8 cellular contexts compared by ENCODE assay signal in genomic region chr2:87452861-87453260, GRCh38.
A peak's percentile ranks its signal among the peaks of the same experiment; 100 is the strongest.
DNase-seq lines count a peak whose midpoint lies in the region; ATAC-seq, FAIRE-seq and TF ChIP-seq lines count a peak whose summit lies in the region.
"Not testable (repeated sequence)": the region's sequence is repeated elsewhere in the genome, so short reads cannot be mapped to it uniquely, and the experiment has no call there.

No MANE protein-coding gene starts in this region.

- H3K4me3 Mint-ChIP-seq in activated naive CD8-positive, alpha-beta T cell: not testable (repeated sequence)
- peak overlapping the region; percentile 41 for H3K4me3 Mint-ChIP-seq in chondrocyte (ENCODE audit: unreplicated experiment)

- not testable (repeated sequence) for H3K9me3 ChIP-seq in A549; HepG2 (ENCODE audit: low read length); psoas muscle

- H3K9ac ChIP-seq in HepG2 (ENCODE audit: insufficient read depth, low read depth, low read length): not testable (repeated sequence)

- H3K36me3 ChIP-seq in HepG2 (replicated peaks in 1 of 2; ENCODE audit: control insufficient read depth in 1 of 2, insufficient read depth in 2 of 2, low read length in 2 of 2); psoas muscle (ENCODE audit: insufficient read depth in 1 of 2, low read depth in 1 of 2): not testable (repeated sequence)

- not testable (repeated sequence) for H3K27me3 Mint-ChIP-seq in activated naive CD8-positive, alpha-beta T cell; chondrocyte (ENCODE audit: low read depth)

- peak in 1 of 2 experiments; percentile 63 for DNase-seq in A549 (ENCODE audit: low read depth in 1 of 2, low spot score in 1 of 2)
- DNase-seq in ELR (ENCODE audit: low read depth): peak; percentile 65
- peak; percentile 70 for DNase-seq in M059J (ENCODE audit: low read depth)
- not testable (repeated sequence) for DNase-seq in chondrocyte (ENCODE audit: low spot score)
- peak; percentile 53 for DNase-seq in fibroblast of villous mesenchyme (ENCODE audit: low read depth)
- peak; percentile 31 for DNase-seq in HepG2 (ENCODE audit: low spot score)
- peak; percentile 52 to 66 for DNase-seq in psoas muscle

- peak overlapping the region; percentile 70 for H3K4me2 ChIP-seq in A549
- not testable (repeated sequence) for H3K4me2 ChIP-seq in HepG2 (ENCODE audit: low read depth, low read length)

- BruUV-seq in HepG2 (replicated peaks; lab: Mats Ljungman, UMichigan): not testable (repeated sequence)

- TF ChIP-seq CTCF in A549 (IDR thresholded peaks at IDR 0.05); chondrocyte (IDR thresholded peaks at IDR 0.05); fibroblast of villous mesenchyme (IDR thresholded peaks at IDR 0.05; ENCODE audit: insufficient read depth, low read depth, low read length); HepG2 (CRISPR knock-in tag; IDR thresholded peaks at IDR 0.05); psoas muscle (IDR thresholded peaks at IDR 0.05): not testable (repeated sequence)

- not testable (repeated sequence) for H3K4me1 Mint-ChIP-seq in activated naive CD8-positive, alpha-beta T cell (ENCODE audit: low read depth)
- H3K4me1 Mint-ChIP-seq in chondrocyte (ENCODE audit: low read depth): peaks cover 21% of the 10 kb centered on the region

- H2AFZ ChIP-seq in HepG2 (ENCODE audit: low read length): not testable (repeated sequence)

- POLR2A ChIA-PET in A549 (lab: Yijun Ruan, JAX); HepG2 (lab: Yijun Ruan, JAX): not testable (repeated sequence)

- not testable (repeated sequence) for H3K79me2 ChIP-seq in HepG2 (ENCODE audit: insufficient read depth, low read length)

- CTCF ChIA-PET in A549 (lab: Yijun Ruan, JAX); HepG2 (lab: Yijun Ruan, JAX; ENCODE audit: low intra/inter-chr PET ratio, low total read pairs): not testable (repeated sequence)

- in situ Hi-C loops in HepG2 (cut with HindIII; ENCODE audit: extremely low pct_ligation_motif_present, low pct_unique_long_range_greater_than_20kb): not testable (repeated sequence)

- WGBS in A549 (ENCODE audit: missing lambda C conversion rate): 24% methylated on average over 1 of the region's 1 CpG
- 22% methylated on average over 1 of the region's 1 CpG for WGBS in HepG2 (ENCODE audit: low lambda C conversion rate)
- 75 to 81% (median 77%) methylated on average over 1 of the region's 1 CpG for WGBS in psoas muscle, 3 donors

- not testable (repeated sequence) for H4K20me1 ChIP-seq in HepG2 (ENCODE audit: insufficient read depth, low read length)

- FAIRE-seq in A549 (lab: Jason Lieb, UNC); HepG2 (lab: Jason Lieb, UNC): not testable (repeated sequence)

- H3K9me3 Mint-ChIP-seq in activated naive CD8-positive, alpha-beta T cell (ENCODE audit: low read depth); chondrocyte (ENCODE audit: low read depth): not testable (repeated sequence)

- intact Hi-C loops in HepG2 (cut with micrococcal nuclease; ENCODE audit: unreplicated experiment); psoas muscle (cut with DNase I): not testable (repeated sequence)

- not testable (repeated sequence) for TF ChIP-seq POLR2A in A549 (IDR thresholded peaks at IDR 0.05; ENCODE audit: low read length); HepG2 (IDR thresholded peaks at IDR 0.05; ENCODE audit: insufficient read depth in 1 of 2, low read depth in 2 of 2, low read length in 2 of 2)

- not testable (repeated sequence) for TF ChIP-seq RAD21 in A549 (conservative IDR thresholded peaks at IDR 0.05 in 1 of 2, IDR thresholded peaks at IDR 0.05 in 1 of 2); HepG2 (CRISPR knock-in tag; IDR thresholded peaks at IDR 0.05)

- not testable (repeated sequence) for H3K27me3 ChIP-seq in HepG2 (ENCODE audit: control insufficient read depth in 1 of 2, insufficient read depth in 2 of 2, low read length in 2 of 2); psoas muscle (ENCODE audit: insufficient read depth in 3 of 3, low read length in 2 of 3)

- H3K27ac ChIP-seq in A549: peak overlapping the region; percentile 77 to 78
- not testable (repeated sequence) for H3K27ac ChIP-seq in HepG2 (ENCODE audit: extremely low read length, insufficient read depth, low read length); psoas muscle

- not testable (repeated sequence) for H3K4me3 ChIP-seq in A549; fibroblast of villous mesenchyme (ENCODE audit: low read depth, low read length); HepG2 (replicated peaks in 1 of 3; ENCODE audit: insufficient read depth in 1 of 3, low read depth in 2 of 3, low read length in 3 of 3); psoas muscle

- H3K4me1 ChIP-seq in A549 (peaks cover 29% of the 10 kb centered on the region), HepG2 (ENCODE audit: insufficient read depth, low read length) (peaks cover 29% of the 10 kb centered on the region)
- not testable (repeated sequence) for H3K4me1 ChIP-seq in psoas muscle

- H3K27ac Mint-ChIP-seq in activated naive CD8-positive, alpha-beta T cell: peak overlapping the region; percentile 46
- H3K27ac Mint-ChIP-seq in chondrocyte (ENCODE audit: unreplicated experiment): peak overlapping the region; percentile 91

- ATAC-seq in A549 (peak in 1 of 2 experiments; percentile 48; a peak in 3 of 6 replicates), HepG2 (peak; percentile 20; the same call in 2 of the 3 replicates)
- ATAC-seq in psoas muscle: not testable (repeated sequence)

- H3K36me3 Mint-ChIP-seq in activated naive CD8-positive, alpha-beta T cell; chondrocyte (ENCODE audit: low read depth): not testable (repeated sequence)

- TF ChIP-seq EP300 in A549 (IDR thresholded peaks at IDR 0.05): peak in 1 of 2 experiments; percentile 39; a peak in 1 of 5 replicates
- TF ChIP-seq EP300 in HepG2 (IDR thresholded peaks at IDR 0.05; ENCODE audit: low read depth in 2 of 2, low read length in 2 of 2); HepG2 (CRISPR knock-in tag; IDR thresholded peaks at IDR 0.05; ENCODE audit: borderline replicate concordance): not testable (repeated sequence)

TF ChIP-seq in A549, 52 proteins besides CTCF, POLR2A, EP300 and RAD21:
- TF ChIP-seq ZFP36 (IDR thresholded peaks at IDR 0.05; ENCODE audit: borderline replicate concordance, partially characterized antibody): peak; percentile 63

TF ChIP-seq in HepG2, 621 proteins besides CTCF, POLR2A, EP300 and RAD21:
- TF ChIP-seq TEAD3 (CRISPR knock-in tag; optimal IDR thresholded peaks at IDR 0.05; ENCODE audit: borderline replicate concordance): peak; percentile 15
- peak; percentile 88; the same call in 1 of the 2 replicates for TF ChIP-seq ZNF768 (CRISPR knock-in tag; IDR thresholded peaks at IDR 0.05)
- 0 out of 2 replicates have a peak, but pooled peaks have one; percentile 9 for TF ChIP-seq FOSL2 (CRISPR knock-in tag; IDR thresholded peaks at IDR 0.05)
